Comparison of ENCODE assay signal across 15 cellular contexts in the genomic region with DNA sequence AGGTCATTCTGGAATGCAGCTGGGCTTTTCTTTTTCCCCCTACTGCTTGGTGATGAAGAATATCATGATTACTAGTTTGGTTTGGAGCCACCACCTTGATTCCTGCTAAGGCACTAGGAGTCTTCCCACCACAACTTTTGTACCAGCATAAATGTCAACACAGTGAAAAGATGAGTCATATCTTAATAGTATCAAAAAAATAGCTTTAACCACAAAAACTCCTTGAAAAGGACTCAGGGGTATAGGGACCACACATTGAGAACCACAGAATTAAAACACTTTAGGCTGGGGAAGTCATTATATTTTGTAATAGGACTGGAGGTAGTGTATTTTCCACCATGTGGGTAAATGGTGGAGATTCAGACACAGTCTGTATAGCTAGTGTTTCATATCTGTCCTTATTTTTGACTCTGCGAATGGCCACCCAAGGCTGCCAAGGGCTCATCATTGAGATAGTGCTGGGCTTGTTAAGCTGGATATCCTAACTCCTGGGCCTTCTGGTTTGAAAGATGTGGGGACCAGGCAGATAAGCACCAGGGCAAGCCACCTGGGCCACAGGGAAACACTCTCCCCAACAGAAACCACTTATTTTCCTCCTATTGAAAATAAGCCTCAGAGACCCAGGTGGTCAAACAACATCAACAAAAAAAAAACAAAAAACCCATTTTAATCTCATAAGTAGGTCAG.
DNase-seq lines count a peak whose midpoint lies in the region; ATAC-seq, FAIRE-seq and TF ChIP-seq lines count a peak whose summit lies in the region.
"Had no signal": no experiment of that assay in that cellular context is flagged by ENCODE, and none has a peak within 500 bp of the region (broad histone marks: within the 10 kb centered on the region; RNA-seq: fewer than 3 reads in every experiment).

No MANE protein-coding gene starts in this region.

- DNase-seq in GM04504 (ENCODE audit: low read depth): peak; percentile 13
- peak; percentile 58 for DNase-seq in adipocyte (ENCODE audit: low read depth)
- peak; percentile 72 for DNase-seq in iris pigment epithelial cell (ENCODE audit: low read depth)
- no peak for DNase-seq in H54 (ENCODE audit: insufficient read length, low spot score)
- no peak for DNase-seq in DMS 273 treated with DMSO at 0.1 percent for 48 hours (lab: John Stamatoyannopoulos, UW)
- DNase-seq: activated CD4-positive, alpha-beta T cell treated with anti-CD3 and anti-CD28 coated beads, Interleukin-2, amount 50 U/mL, for 48 hours; activated gamma-delta T cell; CD8-positive, alpha-beta memory T cell; MG63; occipital lobe; T-helper 17 cell had no signal

- H3K36me3 ChIP-seq in KMS-11 (ENCODE audit: insufficient read depth) (no peaks in the 10 kb centered on the region), adipocyte (ENCODE audit: control insufficient read depth, insufficient read depth, low read length, severe bottlenecking) (no peaks in the 10 kb centered on the region)
- H3K36me3 ChIP-seq: esophagus muscularis mucosa, MG63 had no signal

- no peak overlapping the region for H2AFZ ChIP-seq in KMS-11 (ENCODE audit: low read depth)

- H3K9me3 ChIP-seq in adipocyte (ENCODE audit: control insufficient read depth, low read length): peaks cover 17% of the 10 kb centered on the region

- H3K4me1 ChIP-seq in KMS-11 (ENCODE audit: low read depth, poor library complexity, severe bottlenecking) (peaks cover 20% of the 10 kb centered on the region), adipocyte (ENCODE audit: control insufficient read depth, insufficient read depth, low read length) (peaks cover 5% of the 10 kb centered on the region)

- no peak for TF ChIP-seq CTCF in KMS-11 (conservative IDR thresholded peaks at IDR 0.05; ENCODE audit: low read depth, low read length)

- peak overlapping the region; percentile 6; the same call in 1 of the 2 replicates for H3K27ac ChIP-seq in KMS-11
- H3K27ac ChIP-seq: esophagus muscularis mucosa had no signal

- H3K79me2 ChIP-seq in KMS-11 (ENCODE audit: insufficient read depth, low read depth): no peaks in the 10 kb centered on the region

- H4K20me1 ChIP-seq in KMS-11 (ENCODE audit: insufficient read depth): no peaks in the 10 kb centered on the region

- ATAC-seq in GM19328 (IDR thresholded peaks at IDR 0.05; ENCODE audit: unreplicated experiment): no peak
- ATAC-seq: T-helper 17 cell had no signal

- H3K4me2 ChIP-seq in KMS-11: peak overlapping the region; percentile 42; the same call in 1 of the 2 replicates

- no peak for FAIRE-seq in H54 (lab: Jason Lieb, UNC)
- FAIRE-seq: colon had no signal

- H3K9ac ChIP-seq in KMS-11: no peak overlapping the region
- H3K9ac ChIP-seq in adipocyte (ENCODE audit: low read length): no peak overlapping the region

- no peak for TF ChIP-seq POLR2A in H54 (IDR thresholded peaks at IDR 0.05; ENCODE audit: low read depth, low read length)

- H3K27me3 ChIP-seq in KMS-11 (ENCODE audit: insufficient read depth, low read depth): no peaks in the 10 kb centered on the region
- H3K27me3 ChIP-seq in adipocyte (replicated peaks; ENCODE audit: control insufficient read depth, insufficient read depth, low read length): peaks cover 48% of the 10 kb centered on the region
- H3K27me3 ChIP-seq: esophagus muscularis mucosa, MG63 had no signal

- no peak overlapping the region for H3K4me3 ChIP-seq in KMS-11 (IDR thresholded peaks at IDR 0.05; ENCODE audit: insufficient read depth, low read depth, low read length)
- H3K4me3 ChIP-seq in adipocyte (ENCODE audit: low read length): no peak overlapping the region
- H3K4me3 ChIP-seq: esophagus muscularis mucosa, MG63 had no signal

Comparison
In these comparisons a context has a peak if more than half of its experiments do, and no peak if none do; other contexts are left out.
1. DNase-seq: peak in GM04504 (single experiment), adipocyte (single experiment) and iris pigment epithelial cell (single experiment); none in H54 (single experiment) and DMS 273 treated with DMSO at 0.1 percent for 48 hours (single experiment).